Comparison of ENCODE assay signal across 15 cellular contexts in the genomic region with DNA sequence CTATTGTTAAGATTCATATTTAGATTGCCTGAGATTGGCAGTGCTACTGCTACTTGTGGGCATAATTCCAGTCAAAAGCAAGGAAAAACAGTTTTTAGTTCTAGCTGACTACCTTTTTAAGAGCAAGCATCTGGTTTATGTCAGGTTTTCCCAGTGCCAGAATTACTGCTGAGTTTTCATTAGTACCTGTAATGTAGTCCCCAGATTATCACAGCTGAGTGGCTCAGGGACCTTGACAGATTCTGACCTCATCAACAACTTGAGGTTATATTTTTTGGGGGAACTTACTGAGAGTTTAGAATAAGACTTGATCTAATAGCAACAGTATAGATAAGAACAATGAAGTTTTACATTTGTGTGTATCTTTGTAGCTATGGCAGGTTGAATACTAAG. TPM values are rescaled to one million over a fixed set of nuclear protein-coding genes. Genes with fewer than 3 reads are reported as not detected.
A peak's percentile ranks its signal among the peaks of the same experiment; 100 is the strongest.
DNase-seq lines count a peak whose midpoint lies in the region; TF ChIP-seq lines count a peak whose summit lies in the region.
"Had no signal": no experiment of that assay in that cellular context is flagged by ENCODE, and none has a peak within 500 bp of the region (broad histone marks: within the 10 kb centered on the region; RNA-seq: fewer than 3 reads in every experiment).

No MANE protein-coding gene starts in this region.

- DNase-seq in CD1c-positive myeloid dendritic cell (ENCODE audit: extremely low spot score), result peak; percentile 6
- no peak for DNase-seq in SK-N-MC (ENCODE audit: low read depth, low spot score)
- peak; percentile 19 for DNase-seq in mesenchymal stem cell
- DNase-seq in chondrocyte (ENCODE audit: low spot score), result no peak
- no peak for DNase-seq in GM03348 (ENCODE audit: low spot score)
- no peak for DNase-seq in stimulated activated CD8-positive, alpha-beta memory T cell treated with anti-CD3 and anti-CD28 coated beads, Interleukin-4, amount 100 ng/mL, for 48 hours
- no peak for DNase-seq in cerebellar cortex (ENCODE audit: low spot score)
- DNase-seq: body of pancreas; effector CD4-positive, alpha-beta T cell; foreskin melanocyte; GOT3; NCI-H1436 had no signal

- peak overlapping the region; percentile 16 for H3K9ac ChIP-seq in SK-N-MC (ENCODE audit: insufficient read length)
- peak overlapping the region; percentile 54 for H3K9ac ChIP-seq in mesenchymal stem cell (ENCODE audit: low read length)

- no peak overlapping the region for H4K91ac ChIP-seq in mesenchymal stem cell (ENCODE audit: low read length)

- H3K14ac ChIP-seq in mesenchymal stem cell (ENCODE audit: low read length in 2 of 2), result no peak overlapping the region

- H2BK15ac ChIP-seq in mesenchymal stem cell (ENCODE audit: low read depth, poor library complexity, severe bottlenecking), result no peak overlapping the region

- H3K18ac ChIP-seq in mesenchymal stem cell (ENCODE audit: low read depth in 1 of 2, low read length in 2 of 2), result no peak overlapping the region

- H3K4me1 ChIP-seq in mesenchymal stem cell (ENCODE audit: control insufficient read depth, insufficient read depth, low read depth, low read length), result peaks cover 5% of the 10 kb centered on the region

- H3K9me3 ChIP-seq in SK-N-MC (ENCODE audit: low read depth, low read length), result no peaks in the 10 kb centered on the region
- no peaks in the 10 kb centered on the region for H3K9me3 ChIP-seq in mesenchymal stem cell (ENCODE audit: control insufficient read depth, low read length)
- H3K9me3 ChIP-seq: body of pancreas, tibial nerve had no signal

- H3K27ac ChIP-seq in 22Rv1, result 0 out of 2 replicates have a peak overlapping the region, but pooled peaks have one; percentile 0
- H3K27ac ChIP-seq in SK-N-MC, result peak overlapping the region; percentile 87
- H3K27ac ChIP-seq in mesenchymal stem cell (ENCODE audit: low read length, poor library complexity, severe bottlenecking), result no peak overlapping the region
- H3K27ac ChIP-seq: body of pancreas had no signal

- H2AK5ac ChIP-seq in mesenchymal stem cell (ENCODE audit: low read length, severe bottlenecking), result no peak overlapping the region

- peaks cover 12% of the 10 kb centered on the region for H3K79me1 ChIP-seq in mesenchymal stem cell (replicated peaks; ENCODE audit: low read length, poor library complexity, severe bottlenecking)

- no peaks in the 10 kb centered on the region for H3K27me3 ChIP-seq in mesenchymal stem cell (ENCODE audit: control insufficient read depth in 1 of 2, insufficient read depth in 1 of 2, low read length in 2 of 2)
- H3K27me3 ChIP-seq: body of pancreas, tibial nerve had no signal

- no peak overlapping the region for H3K27ac Mint-ChIP-seq in chondrocyte (ENCODE audit: unreplicated experiment)

- no peaks in the 10 kb centered on the region for H3K9me3 Mint-ChIP-seq in chondrocyte (ENCODE audit: low read depth)
- H3K9me3 Mint-ChIP-seq: activated CD4-positive, alpha-beta T cell treated with anti-CD3 and anti-CD28 coated beads, Interleukin-2, amount 10 ng/mL, durations not matched to agents 7 days and 5 days had no signal

- H2BK12ac ChIP-seq in mesenchymal stem cell (ENCODE audit: low read length in 2 of 2), result no peak overlapping the region

- no peaks in the 10 kb centered on the region for H3K27me3 Mint-ChIP-seq in chondrocyte (ENCODE audit: low read depth)
- H3K27me3 Mint-ChIP-seq: activated CD4-positive, alpha-beta T cell treated with anti-CD3 and anti-CD28 coated beads, Interleukin-2, amount 10 ng/mL, durations not matched to agents 7 days and 5 days had no signal

- TF ChIP-seq CTCF in 22Rv1 (IDR thresholded peaks at IDR 0.05) (no peak), chondrocyte (IDR thresholded peaks at IDR 0.05) (no peak)

- no peak overlapping the region for H3K4me2 ChIP-seq in mesenchymal stem cell (ENCODE audit: low read length, poor library complexity, severe bottlenecking)

- no peak overlapping the region for H2BK5ac ChIP-seq in mesenchymal stem cell (ENCODE audit: low read depth, low read length, poor library complexity, severe bottlenecking)

- peaks cover 3% of the 10 kb centered on the region for H3K36me3 Mint-ChIP-seq in chondrocyte (ENCODE audit: low read depth)

- H2AFZ ChIP-seq in mesenchymal stem cell (ENCODE audit: low read depth, low read length), result no peak overlapping the region

- H3K4me1 Mint-ChIP-seq in chondrocyte (ENCODE audit: low read depth), result peaks cover 16% of the 10 kb centered on the region

- no peak overlapping the region for H3K4ac ChIP-seq in mesenchymal stem cell (ENCODE audit: low read depth in 1 of 2, low read length in 2 of 2)

- H2BK120ac ChIP-seq in mesenchymal stem cell (ENCODE audit: low read depth, low read length), result no peak overlapping the region

- H3K36me3 ChIP-seq in SK-N-MC (ENCODE audit: insufficient read depth, low read length), result no peaks in the 10 kb centered on the region
- peaks cover 6 to 8% of the 10 kb centered on the region in 2 experiments for H3K36me3 ChIP-seq in mesenchymal stem cell (ENCODE audit: control insufficient read depth in 1 of 2, insufficient read depth in 2 of 2, low read depth in 1 of 2, low read length in 2 of 2)

- no peak overlapping the region for H4K8ac ChIP-seq in mesenchymal stem cell (ENCODE audit: low read length)

- H3K4me3 Mint-ChIP-seq in chondrocyte (ENCODE audit: unreplicated experiment), result no peak overlapping the region
- H3K4me3 Mint-ChIP-seq: activated CD4-positive, alpha-beta T cell treated with anti-CD3 and anti-CD28 coated beads, Interleukin-2, amount 10 ng/mL, durations not matched to agents 7 days and 5 days had no signal

- H3K4me3 ChIP-seq in SK-N-MC (no peak overlapping the region), mesenchymal stem cell (ENCODE audit: insufficient read depth in 1 of 2, low read depth in 1 of 2, low read length in 2 of 2) (no peak overlapping the region)
- H3K4me3 ChIP-seq: body of pancreas, tibial nerve had no signal

- no peak overlapping the region for H3K23ac ChIP-seq in mesenchymal stem cell (ENCODE audit: low read length in 2 of 2)

RNA-seq across cellular contexts. Expression of a gene that starts 31.0 kb away (rescaled TPM):
- polyA plus RNA-seq in mesenchymal stem cell (2013, experiment 1 of 2), result 25.0 TPM
- 25.1 TPM for polyA plus RNA-seq in mesenchymal stem cell (2013, experiment 2 of 2)
- 20.3 to 27.1 TPM (median 20.4 TPM) in 3 replicates for total RNA-seq in chondrocyte

RNA-seq across cellular contexts. Expression of a gene that starts 39.3 kb away (rescaled TPM):
- 44.7 TPM for polyA plus RNA-seq in mesenchymal stem cell (2013, experiment 1 of 2)
- 39.9 TPM for polyA plus RNA-seq in mesenchymal stem cell (2013, experiment 2 of 2)
- 17.6 to 22.8 TPM (median 18.9 TPM) in 3 replicates for total RNA-seq in chondrocyte

Comparison
In these comparisons a context has a peak if more than half of its experiments do, and no peak if none do; other contexts are left out.
1. DNase-seq: peak in CD1c-positive myeloid dendritic cell (single experiment) and mesenchymal stem cell (single experiment); none in SK-N-MC (single experiment), chondrocyte (single experiment), GM03348 (single experiment), stimulated activated CD8-positive, alpha-beta memory T cell treated with anti-CD3 and anti-CD28 coated beads, Interleukin-4, amount 100 ng/mL, for 48 hours (single experiment) and cerebellar cortex (single experiment).